In genomic region chr4:13143704-13144103, GRCh38 we compare ENCODE assay signal across 28 cellular contexts.
"Had no signal": no experiment of that assay in that cellular context is flagged by ENCODE, and none has a peak within 500 bp of the region (broad histone marks: within the 10 kb centered on the region; RNA-seq: fewer than 3 reads in every experiment).

No MANE protein-coding gene starts in this region.

- H3K4me1 ChIP-seq: Peyer's patch had no signal

- H3K4me3 ChIP-seq: Peyer's patch had no signal

- H3K27me3 ChIP-seq: brain microvascular endothelial cell, Peyer's patch had no signal

- H3K9me3 ChIP-seq: Peyer's patch had no signal

- DNase-seq: activated CD4-positive, alpha-beta T cell treated with anti-CD3 and anti-CD28 coated beads, Interleukin-2, amount 10 ng/mL, durations not matched to agents 24 days and 14 days; activated CD4-positive, alpha-beta T cell treated with anti-CD3 and anti-CD28 coated beads, Interleukin-2, amount 50 U/mL, for 4 hours; activated CD8-positive, alpha-beta T cell treated with anti-CD3 and anti-CD28 coated beads for 36 hours; activated effector memory CD4-positive, alpha-beta T cell treated with anti-CD3 and anti-CD28 coated beads, Interleukin-2, amount 50 U/mL, for 16 hours; activated naive CD4-positive, alpha-beta T cell; activated naive CD4-positive, alpha-beta T cell treated with anti-CD3 and anti-CD28 coated beads, Interleukin-2, amount 50 U/mL, for 16 hours; activated naive CD8-positive, alpha-beta T cell treated with anti-CD3 and anti-CD28 coated beads for 36 hours; activated T-cell treated with anti-CD3 and anti-CD28 coated beads, Interleukin-2, amount 50 U/mL, for 1 hour; activated T-cell treated with anti-CD3 and anti-CD28 coated beads, Interleukin-2, amount 50 U/mL, for 72 hours; amniotic stem cell; aorta; brain microvascular endothelial cell; central memory CD4-positive, alpha-beta T cell; NCI-H1105; NCI-H1417 treated with DMSO at 0.1 percent for 48 hours; NCI-H187 treated with DMSO at 0.1 percent for 48 hours; NCI-H2081; NCI-H226; NCI-H446 treated with DMSO at 0.1 percent for 48 hours; NCI-H524; PC-3; Peyer's patch; RPMI8226; SIG-M5; SW 1271; T-helper 1 cell; T1000 had no signal

- H3K36me3 ChIP-seq: brain microvascular endothelial cell, Peyer's patch had no signal

- ATAC-seq: activated CD8-positive, alpha-beta T cell treated with anti-CD3 and anti-CD28 coated beads for 36 hours; activated T-cell treated with anti-CD3 and anti-CD28 coated beads, Interleukin-2, amount 50 U/mL, for 72 hours; activated T-helper 17 cell treated with anti-CD3 and anti-CD28 coated beads, Interleukin-2, amount 50 U/mL, for 72 hours; PC-3 had no signal

- H3K27ac ChIP-seq: brain microvascular endothelial cell, Peyer's patch had no signal
